ENCODE assay signal across 1 cellular context in genomic region chr3:186149319-186149718, GRCh38.
TF ChIP-seq lines count a peak whose summit lies in the region.

No MANE protein-coding gene starts in this region.

TF ChIP-seq in GM23338, 12 proteins besides CTCF, POLR2A, EP300 and RAD21 (continued from another document):
- TF ChIP-seq ETS1 (IDR thresholded peaks at IDR 0.05) = no peak
